9 cellular contexts compared by ENCODE assay signal in genomic region chr4:152014280-152014679, GRCh38.
A peak's percentile ranks its signal among the peaks of the same experiment; 100 is the strongest.
DNase-seq lines count a peak whose midpoint lies in the region; ATAC-seq and TF ChIP-seq lines count a peak whose summit lies in the region.
"Had no signal": no experiment of that assay in that cellular context is flagged by ENCODE, and none has a peak within 500 bp of the region (broad histone marks: within the 10 kb centered on the region; RNA-seq: fewer than 3 reads in every experiment).

No MANE protein-coding gene starts in this region.

- no peaks in the 10 kb centered on the region for H3K36me3 Mint-ChIP-seq in immature natural killer cell

- in situ Hi-C loops in gastrocnemius medialis (cut with MboI; ENCODE audit: low sequenced_read_pairs in 4 of 4) = no loop called here

- peak in 2 of 3 donors; percentile 36 to 49 for DNase-seq in Peyer's patch
- peak; percentile 15 to 26 (median 15) for DNase-seq in immature natural killer cell
- DNase-seq in gastrocnemius medialis = no peak
- DNase-seq in NCI-H510A treated with DMSO at 0.1 percent for 48 hours (lab: John Stamatoyannopoulos, UW) = no peak
- DNase-seq in MG63 = no peak
- no peak for DNase-seq in sigmoid colon

- H3K9me3 Mint-ChIP-seq in immature natural killer cell = no peaks in the 10 kb centered on the region

- intact Hi-C loops in gastrocnemius medialis (cut with DNase I; ENCODE audit: low total_unique reads) = no loop called here
- intact Hi-C loops in sigmoid colon (cut with DNase I) = no loop called here

- H3K27me3 ChIP-seq in Peyer's patch (no peaks in the 10 kb centered on the region), gastrocnemius medialis (no peaks in the 10 kb centered on the region), MG63 (no peaks in the 10 kb centered on the region), sigmoid colon (no peaks in the 10 kb centered on the region)

- no peak for TF ChIP-seq EP300 in sigmoid colon (IDR thresholded peaks at IDR 0.05)

- TF ChIP-seq POLR2A in Peyer's patch (IDR thresholded peaks at IDR 0.05) (no peak), gastrocnemius medialis (IDR thresholded peaks at IDR 0.05) (no peak), sigmoid colon (IDR thresholded peaks at IDR 0.05) (no peak)

- H3K27me3 Mint-ChIP-seq in immature natural killer cell (ENCODE audit: low read depth in 3 of 3) = peaks cover 0 to 5% (median 0%) of the 10 kb centered on the region in 3 donors

- peaks cover 14 to 18% of the 10 kb centered on the region in 2 donors for H3K4me1 Mint-ChIP-seq in immature natural killer cell

- no peaks in the 10 kb centered on the region for H3K9me3 ChIP-seq in Peyer's patch
- no peaks in the 10 kb centered on the region for H3K9me3 ChIP-seq in gastrocnemius medialis
- H3K9me3 ChIP-seq in MG63 = no peaks in the 10 kb centered on the region
- no peaks in the 10 kb centered on the region for H3K9me3 ChIP-seq in sigmoid colon

- ATAC-seq in GM18519 (IDR thresholded peaks at IDR 0.05; ENCODE audit: low FRiP score, unreplicated experiment) (peak; percentile 57), HG02763 (IDR thresholded peaks at IDR 0.05; ENCODE audit: unreplicated experiment) (peak; percentile 93), gastrocnemius medialis (no peak)

- peak overlapping the region in 3 of 6 donors; percentile 19 to 42 (median 19) for H3K27ac Mint-ChIP-seq in immature natural killer cell

- TF ChIP-seq CTCF in Peyer's patch (IDR thresholded peaks at IDR 0.05) (no peak), gastrocnemius medialis (IDR thresholded peaks at IDR 0.05 in 4 of 5, conservative IDR thresholded peaks at IDR 0.05 in 1 of 5) (no peak), sigmoid colon (IDR thresholded peaks at IDR 0.05) (no peak)

- H3K4me3 Mint-ChIP-seq in immature natural killer cell = peak overlapping the region in 4 of 5 donors; percentile 10 to 28 (median 25)
- H3K4me3 Mint-ChIP-seq: neural crest cell had no signal

- H3K4me3 ChIP-seq in Peyer's patch (no peak overlapping the region), gastrocnemius medialis (no peak overlapping the region), MG63 (no peak overlapping the region), sigmoid colon (no peak overlapping the region)

- H3K36me3 ChIP-seq in Peyer's patch = no peaks in the 10 kb centered on the region
- no peaks in the 10 kb centered on the region for H3K36me3 ChIP-seq in gastrocnemius medialis
- no peaks in the 10 kb centered on the region for H3K36me3 ChIP-seq in MG63
- H3K36me3 ChIP-seq in sigmoid colon = no peaks in the 10 kb centered on the region

- H3K4me1 ChIP-seq in Peyer's patch = no peaks in the 10 kb centered on the region
- H3K4me1 ChIP-seq in gastrocnemius medialis = no peaks in the 10 kb centered on the region
- H3K4me1 ChIP-seq in sigmoid colon = peaks cover 0 to 14% (median 10%) of the 10 kb centered on the region in 4 donors

- H3K27ac ChIP-seq in Peyer's patch (no peak overlapping the region), gastrocnemius medialis (no peak overlapping the region), sigmoid colon (no peak overlapping the region)

- WGBS in sigmoid colon, 2 donors = 36 to 61% methylated on average over 3 of the region's 3 CpGs

Comparison
In these comparisons a context has a peak if more than half of its experiments do, and no peak if none do; other contexts are left out.
1. ATAC-seq: peak in GM18519 (single experiment) and HG02763 (single experiment); none in gastrocnemius medialis (0 of 2).
2. DNase-seq: peak in Peyer's patch (2 of 3) and immature natural killer cell (3 of 3); none in gastrocnemius medialis (0 of 2), NCI-H510A treated with DMSO at 0.1 percent for 48 hours (single experiment), MG63 (single experiment) and sigmoid colon (single experiment).